Comparison of ENCODE assay signal across 8 cellular contexts in genomic region chr2:169768262-169768995, GRCh38. TPM values are rescaled to one million over a fixed set of nuclear protein-coding genes. Genes with fewer than 3 reads are reported as not detected.
A peak's percentile ranks its signal among the peaks of the same experiment; 100 is the strongest.
DNase-seq lines count a peak whose midpoint lies in the region; ATAC-seq, FAIRE-seq and TF ChIP-seq lines count a peak whose summit lies in the region.

No MANE protein-coding gene starts in this region.

- H3K27me3 ChIP-seq in GM23338 (ENCODE audit: insufficient read depth) (no peaks in the 10 kb centered on the region), keratinocyte (ENCODE audit: control insufficient read depth, extremely low read depth, insufficient read depth, low read length) (peaks cover 15% of the 10 kb centered on the region)

- no peak overlapping the region; the same call in 2 of the 3 replicates for H3K4me3 Mint-ChIP-seq in GM23338

- H3K4me1 Mint-ChIP-seq in GM23338 = peaks cover 4% of the 10 kb centered on the region; the same call in 2 of the 3 replicates

- DNase-seq in GM23338 (ENCODE audit: low spot score) (peak; percentile 21), activated gamma-delta T cell (lab: John Stamatoyannopoulos, UW) (peak; percentile 10), keratinocyte (ENCODE audit: low read depth, low spot score) (no peak), HPDE6-E6E7 (ENCODE audit: extremely low spot score) (no peak), NCI-H82 treated with DMSO at 0.1 percent for 48 hours (lab: John Stamatoyannopoulos, UW; ENCODE audit: unreplicated experiment) (no peak), cerebellar nuclear complex (lab: John Stamatoyannopoulos, UW) (no peak)
- DNase-seq in stimulated activated CD8-positive, alpha-beta memory T cell treated with anti-CD3 and anti-CD28 coated beads, Interleukin-4, amount 100 ng/mL, for 24 hours (ENCODE audit: low read depth) = peak; percentile 9

- no peaks in the 10 kb centered on the region for H3K9me2 ChIP-seq in GM23338 (ENCODE audit: insufficient read depth)

- FAIRE-seq in keratinocyte (lab: Jason Lieb, UNC) = no peak

- no peaks in the 10 kb centered on the region for H3K79me2 ChIP-seq in GM23338 (replicated peaks; ENCODE audit: insufficient read depth)
- no peaks in the 10 kb centered on the region for H3K79me2 ChIP-seq in keratinocyte (ENCODE audit: control insufficient read depth, insufficient read depth, low read length)

- H3K9me3 ChIP-seq in keratinocyte (ENCODE audit: control insufficient read depth, low read depth, low read length) = no peaks in the 10 kb centered on the region

- no peaks in the 10 kb centered on the region for H3K9me3 Mint-ChIP-seq in GM23338

- H4K20me1 ChIP-seq in GM23338 (replicated peaks; ENCODE audit: insufficient read depth) = no peaks in the 10 kb centered on the region
- H4K20me1 ChIP-seq in keratinocyte (ENCODE audit: control insufficient read depth, extremely low read depth, insufficient read depth, low read length) = no peaks in the 10 kb centered on the region

- H3K27me3 Mint-ChIP-seq in GM23338 (ENCODE audit: insufficient read depth, low read depth, poor library complexity) = peaks cover 7% of the 10 kb centered on the region

- H3K9ac ChIP-seq in keratinocyte (ENCODE audit: control insufficient read depth, extremely low read depth, insufficient read depth, low read length) = no peak overlapping the region

- H3K4me3 ChIP-seq in GM23338 = no peak overlapping the region
- peak overlapping the region; percentile 22 to 37 (median 26) for H3K4me3 ChIP-seq in keratinocyte (ENCODE audit: control insufficient read depth in 2 of 3, extremely low read depth in 1 of 3, insufficient read depth in 2 of 3, low read depth in 1 of 3, low read length in 3 of 3)

- H3K27ac Mint-ChIP-seq in GM23338 = no peak overlapping the region

- H3K4me1 ChIP-seq in GM23338 (ENCODE audit: insufficient read depth) = peaks cover 3% of the 10 kb centered on the region; the same call in 1 of the 2 replicates
- H3K4me1 ChIP-seq in keratinocyte (ENCODE audit: control insufficient read depth, extremely low read depth, insufficient read depth, low read length) = peaks cover 10% of the 10 kb centered on the region

- ATAC-seq in GM23338 = peak; percentile 69
- no peak for ATAC-seq in GM18873 (IDR thresholded peaks at IDR 0.05; ENCODE audit: low FRiP score, unreplicated experiment)

- H3K4me2 ChIP-seq in GM23338 (no peak overlapping the region), keratinocyte (ENCODE audit: control insufficient read depth, extremely low read depth, insufficient read depth, low read depth, low read length) (peak overlapping the region; percentile 58)

- no peaks in the 10 kb centered on the region for H3K9me1 ChIP-seq in keratinocyte (ENCODE audit: control insufficient read depth, extremely low read depth, insufficient read depth, low read length)

- H3K36me3 Mint-ChIP-seq in GM23338 (ENCODE audit: low read depth) = no peaks in the 10 kb centered on the region

- no peak overlapping the region for H2AFZ ChIP-seq in GM23338
- peak overlapping the region; percentile 56 for H2AFZ ChIP-seq in keratinocyte (ENCODE audit: control insufficient read depth, low read length)

- H3F3A ChIP-seq in GM23338 (replicated peaks; ENCODE audit: low read depth) = 0 out of 2 replicates have a peak, but pooled peaks cover 3% of the 10 kb centered on the region

- H3K36me3 ChIP-seq in GM23338 (ENCODE audit: insufficient read depth) = no peaks in the 10 kb centered on the region
- H3K36me3 ChIP-seq in keratinocyte (ENCODE audit: control insufficient read depth in 2 of 2, extremely low read depth in 1 of 2, insufficient read depth in 2 of 2, low read length in 2 of 2) = no peaks in the 10 kb centered on the region

- dilution Hi-C loops in keratinocyte (cut with MboI; ENCODE audit: extremely low pct_ligation_motif_present, low sequenced_read_pairs) = no loop called here

- H3K27ac ChIP-seq in GM23338 (ENCODE audit: low read depth) (no peak overlapping the region), keratinocyte (ENCODE audit: control insufficient read depth, insufficient read depth, low read length) (no peak overlapping the region)

- no peak for TF ChIP-seq CTCF in GM23338 (conservative IDR thresholded peaks at IDR 0.05; ENCODE audit: low read depth in 2 of 2)
- no peak for TF ChIP-seq CTCF in keratinocyte (optimal IDR thresholded peaks at IDR 0.05 in 1 of 3, IDR thresholded peaks at IDR 0.05 in 1 of 3, conservative IDR thresholded peaks at IDR 0.05 in 1 of 3; ENCODE audit: extremely low read depth in 1 of 3, insufficient read depth in 2 of 3, low read length in 3 of 3)

TF ChIP-seq in GM23338, 12 proteins besides CTCF, POLR2A, EP300 and RAD21 (continues in another document):
- TF ChIP-seq CREB1 (CRISPR knock-in tag; IDR thresholded peaks at IDR 0.05; ENCODE audit: low read depth) = no peak
- TF ChIP-seq EZH2 (IDR thresholded peaks at IDR 0.05; ENCODE audit: low read depth, unreplicated experiment) = no peak
- TF ChIP-seq, protein P1, sequence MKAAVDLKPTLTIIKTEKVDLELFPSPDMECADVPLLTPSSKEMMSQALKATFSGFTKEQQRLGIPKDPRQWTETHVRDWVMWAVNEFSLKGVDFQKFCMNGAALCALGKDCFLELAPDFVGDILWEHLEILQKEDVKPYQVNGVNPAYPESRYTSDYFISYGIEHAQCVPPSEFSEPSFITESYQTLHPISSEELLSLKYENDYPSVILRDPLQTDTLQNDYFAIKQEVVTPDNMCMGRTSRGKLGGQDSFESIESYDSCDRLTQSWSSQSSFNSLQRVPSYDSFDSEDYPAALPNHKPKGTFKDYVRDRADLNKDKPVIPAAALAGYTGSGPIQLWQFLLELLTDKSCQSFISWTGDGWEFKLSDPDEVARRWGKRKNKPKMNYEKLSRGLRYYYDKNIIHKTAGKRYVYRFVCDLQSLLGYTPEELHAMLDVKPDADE (IDR thresholded peaks at IDR 0.05) = no peak
- TF ChIP-seq ZNF114 (CRISPR knock-in tag; IDR thresholded peaks at IDR 0.05) = no peak
- TF ChIP-seq STAT1 (IDR thresholded peaks at IDR 0.05; ENCODE audit: unreplicated experiment) = no peak
- TF ChIP-seq POLR2AphosphoS5 (IDR thresholded peaks at IDR 0.05; ENCODE audit: low read depth) = no peak
- no peak for TF ChIP-seq ZNF331 (CRISPR knock-in tag; IDR thresholded peaks at IDR 0.05; ENCODE audit: low read depth)

RNA-seq across cellular contexts. Expression of gene SSB, which starts 30.2 kb away (rescaled TPM):
- 180 and 246 TPM in 2 replicates for total RNA-seq in GM23338 (2014; rRNA removed; shearing (Covaris generic))
- polyA plus RNA-seq in GM23338 (2016; fragmentation: Nextera tagmentation; extraction: Ambion mirVana) (862 and 1,104 TPM in 2 replicates), keratinocyte (74.1 to 149 TPM (median 97.4 TPM) in 3 replicates)
- polyA plus RNA-seq in keratinocyte (2011; ENCODE audit: low read depth) = 212 TPM
- polyA plus RNA-seq in keratinocyte (2011; cell fraction: cytosol; rRNA removed) = 59.7 and 73.4 TPM in 2 replicates
- 46.3 and 107 TPM in 2 replicates for polyA plus RNA-seq in keratinocyte (2011; cell fraction: nucleus; rRNA removed)
- polyA plus RNA-seq in keratinocyte (2012; ENCODE audit: low replicate concordance) = 78.9 and 121 TPM in 2 replicates
- 3.0 to 28.5 TPM (median 9.5 TPM) in 3 replicates for polyA minus RNA-seq in keratinocyte
- polyA minus RNA-seq in keratinocyte (2011; cell fraction: cytosol; rRNA and poly(A)+ RNA removed) = 21.9 TPM
- 25.4 and 48.1 TPM in 2 replicates for polyA minus RNA-seq in keratinocyte (2011; cell fraction: nucleus; rRNA and poly(A)+ RNA removed)

RNA-seq across cellular contexts. Expression of gene KLHL23, which starts 34.8 kb away (rescaled TPM):
- 46.5 and 50.5 TPM in 2 replicates for total RNA-seq in GM23338 (2014; rRNA removed; shearing (Covaris generic))
- polyA plus RNA-seq in GM23338 (2016; fragmentation: Nextera tagmentation; extraction: Ambion mirVana) (36.9 and 37.5 TPM in 2 replicates), keratinocyte (0.62 to 2.0 TPM (median 0.79 TPM) in 3 replicates)
- polyA plus RNA-seq in keratinocyte (2011; ENCODE audit: low read depth) = 1.3 TPM
- 0.40 and 0.79 TPM in 2 replicates for polyA plus RNA-seq in keratinocyte (2011; cell fraction: cytosol; rRNA removed)
- 0.64 and 1.6 TPM in 2 replicates for polyA plus RNA-seq in keratinocyte (2011; cell fraction: nucleus; rRNA removed)
- 1.1 and 1.5 TPM in 2 replicates for polyA plus RNA-seq in keratinocyte (2012; ENCODE audit: low replicate concordance)
- polyA minus RNA-seq in keratinocyte = 1.1 to 5.2 TPM (median 2.4 TPM) in 3 replicates
- polyA minus RNA-seq in keratinocyte (2011; cell fraction: cytosol; rRNA and poly(A)+ RNA removed) = not detected
- 0.32 and 0.47 TPM in 2 replicates for polyA minus RNA-seq in keratinocyte (2011; cell fraction: nucleus; rRNA and poly(A)+ RNA removed)

RNA-seq across cellular contexts. Expression of gene METTL5, which starts 56.3 kb away (rescaled TPM):
- 74.8 and 82.6 TPM in 2 replicates for total RNA-seq in GM23338 (2014; rRNA removed; shearing (Covaris generic))
- 220 and 233 TPM in 2 replicates for polyA plus RNA-seq in GM23338 (2016; fragmentation: Nextera tagmentation; extraction: Ambion mirVana)
- 63.7 to 119 TPM (median 69.4 TPM) in 3 replicates for polyA plus RNA-seq in keratinocyte
- 127 TPM for polyA plus RNA-seq in keratinocyte (2011; ENCODE audit: low read depth)
- polyA plus RNA-seq in keratinocyte (2011; cell fraction: cytosol; rRNA removed) = 62.3 and 96.8 TPM in 2 replicates
- 19.0 and 25.9 TPM in 2 replicates for polyA plus RNA-seq in keratinocyte (2011; cell fraction: nucleus; rRNA removed)
- 86.7 and 106 TPM in 2 replicates for polyA plus RNA-seq in keratinocyte (2012; ENCODE audit: low replicate concordance)
- polyA minus RNA-seq in keratinocyte = 10.1 to 20.4 TPM (median 10.4 TPM) in 3 replicates
- 31.8 TPM for polyA minus RNA-seq in keratinocyte (2011; cell fraction: cytosol; rRNA and poly(A)+ RNA removed)
- polyA minus RNA-seq in keratinocyte (2011; cell fraction: nucleus; rRNA and poly(A)+ RNA removed) = 4.5 and 7.4 TPM in 2 replicates

RNA-seq across cellular contexts. Expression of gene UBR3, which starts 58.8 kb away (rescaled TPM):
- 28.0 and 30.3 TPM in 2 replicates for total RNA-seq in GM23338 (2014; rRNA removed; shearing (Covaris generic))
- polyA plus RNA-seq in GM23338 (2016; fragmentation: Nextera tagmentation; extraction: Ambion mirVana) (10.7 and 12.4 TPM in 2 replicates), keratinocyte (9.5 to 14.7 TPM (median 11.1 TPM) in 3 replicates)
- 75.1 TPM for polyA plus RNA-seq in keratinocyte (2011; ENCODE audit: low read depth)
- 3.9 and 8.9 TPM in 2 replicates for polyA plus RNA-seq in keratinocyte (2011; cell fraction: cytosol; rRNA removed)
- 17.1 and 23.4 TPM in 2 replicates for polyA plus RNA-seq in keratinocyte (2011; cell fraction: nucleus; rRNA removed)
- 9.5 and 10.9 TPM in 2 replicates for polyA plus RNA-seq in keratinocyte (2012; ENCODE audit: low replicate concordance)
- polyA minus RNA-seq in keratinocyte = 5.5 to 39.2 TPM (median 20.5 TPM) in 3 replicates
- polyA minus RNA-seq in keratinocyte (2011; cell fraction: cytosol; rRNA and poly(A)+ RNA removed) = 11.5 TPM
- polyA minus RNA-seq in keratinocyte (2011; cell fraction: nucleus; rRNA and poly(A)+ RNA removed) = 44.3 and 71.9 TPM in 2 replicates

Comparison
In these comparisons a context has a peak if more than half of its experiments do, and no peak if none do; other contexts are left out.
1. DNase-seq: peak in GM23338 (single experiment), activated gamma-delta T cell (single experiment) and stimulated activated CD8-positive, alpha-beta memory T cell treated with anti-CD3 and anti-CD28 coated beads, Interleukin-4, amount 100 ng/mL, for 24 hours (single experiment); none in keratinocyte (single experiment), HPDE6-E6E7 (single experiment), NCI-H82 treated with DMSO at 0.1 percent for 48 hours (single experiment) and cerebellar nuclear complex (0 of 2).
2. RNA of gene KLHL23, which starts 34.8 kb away (polyA plus RNA-seq): 36.9 to 37.5 TPM in GM23338; 0.40 to 2.0 TPM in keratinocyte; every median in the first group is over 10 times any median in the second.